8 cellular contexts compared by ENCODE assay signal in genomic region chr10:99685232-99686041, GRCh38. TPM values are rescaled to one million over a fixed set of nuclear protein-coding genes. Genes with fewer than 3 reads are reported as not detected.
DNase-seq lines count a peak whose midpoint lies in the region; ATAC-seq and TF ChIP-seq lines count a peak whose summit lies in the region.

No MANE protein-coding gene starts in this region.

- no peaks in the 10 kb centered on the region for H3K9me2 ChIP-seq in hepatocyte (replicated peaks; ENCODE audit: insufficient read depth)

- CTCF ChIA-PET in RWPE1 (lab: Yijun Ruan, JAX), result interaction anchor here (0.6 to 1.0 kb wide), 2 partner anchors 47 to 52 kb away, joined by 3 read pairs; no protein-coding TSS in a partner anchor

- H3K4me1 ChIP-seq in mucosa of descending colon (ENCODE audit: low read depth), result peaks cover 10% of the 10 kb centered on the region
- H3K4me1 ChIP-seq in hepatocyte (ENCODE audit: insufficient read depth), result no peaks in the 10 kb centered on the region
- H3K4me1 ChIP-seq in gastrocnemius medialis, result peaks cover 5 to 16% of the 10 kb centered on the region in 2 donors

- in situ Hi-C loops in gastrocnemius medialis (cut with MboI; ENCODE audit: low sequenced_read_pairs in 4 of 4), result no loop called here

- H3K27ac ChIP-seq in RWPE1 (peak overlapping the region; percentile 80), hepatocyte (no peak overlapping the region), gastrocnemius medialis (no peak overlapping the region)

- H2AFZ ChIP-seq in hepatocyte, result no peak overlapping the region

- no peak overlapping the region for H3K4me2 ChIP-seq in hepatocyte

- peak; percentile 72 for DNase-seq in RWPE1 (ENCODE audit: low spot score)
- DNase-seq in mucosa of descending colon, result peak in 1 of 3 donors; percentile 43
- no peak for DNase-seq in hepatocyte (ENCODE audit: low spot score)
- no peak for DNase-seq in NCI-H345 treated with DMSO at 0.1 percent for 48 hours (lab: John Stamatoyannopoulos, UW; ENCODE audit: unreplicated experiment)
- no peak for DNase-seq in NCI-H748 treated with DMSO at 0.1 percent for 48 hours (lab: John Stamatoyannopoulos, UW)
- DNase-seq in gastrocnemius medialis, result no peak

- no peak for TF ChIP-seq CTCF in RWPE1 (conservative IDR thresholded peaks at IDR 0.05; ENCODE audit: low read depth)
- TF ChIP-seq CTCF in mucosa of descending colon (IDR thresholded peaks at IDR 0.05), result no peak
- no peak for TF ChIP-seq CTCF in hepatocyte (IDR thresholded peaks at IDR 0.05; ENCODE audit: poor library complexity)
- TF ChIP-seq CTCF in gastrocnemius medialis (IDR thresholded peaks at IDR 0.05 in 4 of 5, conservative IDR thresholded peaks at IDR 0.05 in 1 of 5), result no peak

- H3K36me3 ChIP-seq in mucosa of descending colon (ENCODE audit: low read depth) (no peaks in the 10 kb centered on the region), hepatocyte (replicated peaks; ENCODE audit: insufficient read depth, low read depth) (no peaks in the 10 kb centered on the region), gastrocnemius medialis (no peaks in the 10 kb centered on the region)

- no peaks in the 10 kb centered on the region for H3K79me2 ChIP-seq in hepatocyte

- POLR2A ChIA-PET in RWPE1 (lab: Yijun Ruan, JAX; ENCODE audit: low non-redundant PET), result no interaction called here

- TF ChIP-seq POLR2A in gastrocnemius medialis (IDR thresholded peaks at IDR 0.05), result no peak

- no peaks in the 10 kb centered on the region for H3K27me3 ChIP-seq in hepatocyte
- H3K27me3 ChIP-seq in gastrocnemius medialis, result no peaks in the 10 kb centered on the region

- ATAC-seq in GM18868 (IDR thresholded peaks at IDR 0.05; ENCODE audit: unreplicated experiment), result peak; percentile 88
- ATAC-seq in HG02870 (IDR thresholded peaks at IDR 0.05; ENCODE audit: unreplicated experiment), result peak; percentile 83
- ATAC-seq in mucosa of descending colon, result peak; percentile 89
- no peak for ATAC-seq in gastrocnemius medialis

- no peaks in the 10 kb centered on the region for H4K20me1 ChIP-seq in hepatocyte (ENCODE audit: insufficient read depth, poor library complexity, severe bottlenecking)

- no peaks in the 10 kb centered on the region for H3K9me3 ChIP-seq in mucosa of descending colon
- H3K9me3 ChIP-seq in hepatocyte (ENCODE audit: low read depth), result no peaks in the 10 kb centered on the region
- no peaks in the 10 kb centered on the region for H3K9me3 ChIP-seq in gastrocnemius medialis

- intact Hi-C loops in mucosa of descending colon (cut with DNase I, micrococcal nuclease), result no loop called here
- intact Hi-C loops in gastrocnemius medialis (cut with DNase I; ENCODE audit: low total_unique reads), result no loop called here

- H3K4me3 ChIP-seq in mucosa of descending colon, result no peak overlapping the region
- no peak overlapping the region for H3K4me3 ChIP-seq in hepatocyte
- no peak overlapping the region for H3K4me3 ChIP-seq in gastrocnemius medialis

- WGBS in hepatocyte (ENCODE audit: low lambda C conversion rate, missing lambda C conversion rate), result 80% methylated on average over 5 of the region's 5 CpGs

RNA-seq across cellular contexts. Expression of gene ENTPD7, which starts 26.1 kb away (rescaled TPM):
- 10 to 100 TPM; 10.2 to 20.5 (median 14.3) TPM for total RNA-seq in mucosa of descending colon
- total RNA-seq in hepatocyte, result 51.6 and 53.3 TPM in 2 replicates
- polyA plus RNA-seq in hepatocyte, result 10.0 and 18.6 TPM in 2 replicates
- 1 to 10 TPM in 2 of 4 donors, under 1 TPM in 2; 0.32 to 1.1 (median 0.76) TPM for total RNA-seq in gastrocnemius medialis

RNA-seq across cellular contexts. Expression of gene COX15, which starts 46.5 kb away (rescaled TPM):
- 10 to 100 TPM; 34.0 to 51.3 (median 46.1) TPM for total RNA-seq in mucosa of descending colon
- total RNA-seq in hepatocyte, result 30.5 and 42.0 TPM in 2 replicates
- polyA plus RNA-seq in hepatocyte, result 26.8 and 28.5 TPM in 2 replicates
- total RNA-seq in gastrocnemius medialis, result 10 to 100 TPM; 28.1 to 45.3 (median 32.5) TPM

RNA-seq across cellular contexts. Expression of gene CUTC, which starts 46.6 kb away (rescaled TPM):
- total RNA-seq in mucosa of descending colon (10 to 100 TPM; 10.7 to 22.1 (median 11.4) TPM), hepatocyte (21.6 and 33.8 TPM in 2 replicates), gastrocnemius medialis (100 to 1,000 TPM in 3 of 4 donors, 10 to 100 TPM in 1; 85.2 to 172 (median 126) TPM)
- 26.3 and 29.4 TPM in 2 replicates for polyA plus RNA-seq in hepatocyte

Comparison
In these comparisons a context has a peak if more than half of its experiments do, and no peak if none do; other contexts are left out.
1. ATAC-seq: peak in GM18868 (single experiment), HG02870 (single experiment) and mucosa of descending colon (single experiment); none in gastrocnemius medialis (0 of 2).
2. RNA of gene ENTPD7, which starts 26.1 kb away (total RNA-seq): 51.6 to 53.3 TPM in hepatocyte and 10.2 to 20.5 TPM in mucosa of descending colon; 0.32 to 1.1 TPM in gastrocnemius medialis; every median in the first group is over 4 times any median in the second.